9 cellular contexts compared by ENCODE assay signal in genomic region chr2:27856956-27857355, GRCh38.
"Had no signal": no experiment of that assay in that cellular context is flagged by ENCODE, and none has a peak within 500 bp of the region (broad histone marks: within the 10 kb centered on the region; RNA-seq: fewer than 3 reads in every experiment).

No MANE protein-coding gene starts in this region.

- H3K36me3 ChIP-seq: left ventricle myocardium inferior, neutrophil had no signal

- H3K9me3 ChIP-seq: mucosa of descending colon, neutrophil had no signal

- H3K4me3 ChIP-seq: dorsolateral prefrontal cortex, left ventricle myocardium inferior, mucosa of descending colon had no signal

- H3K27me3 Mint-ChIP-seq: naive thymus-derived CD4-positive, alpha-beta T cell; stimulated activated memory B cell treated with anti-CD40 and anti-IgM and Interleukin-4, amounts not matched to agents 10 μg/mL and 1 μg/mL and 100 μg/mL, for 72 hours had no signal

- ATAC-seq: mucosa of descending colon; naive thymus-derived CD4-positive, alpha-beta T cell; stimulated activated memory B cell treated with anti-CD40 and anti-IgM and Interleukin-4, amounts not matched to agents 10 μg/mL and 1 μg/mL and 100 μg/mL, for 72 hours; WTC11 had no signal

- H3K27me3 ChIP-seq: dorsolateral prefrontal cortex, neutrophil had no signal

- DNase-seq: activated naive CD4-positive, alpha-beta T cell; dorsolateral prefrontal cortex; hippocampal formation; left ventricle myocardium inferior; mucosa of descending colon; naive thymus-derived CD4-positive, alpha-beta T cell had no signal

- H3K27ac ChIP-seq: dorsolateral prefrontal cortex, left ventricle myocardium inferior, neutrophil had no signal

- H3K27ac Mint-ChIP-seq: naive thymus-derived CD4-positive, alpha-beta T cell; stimulated activated memory B cell treated with anti-CD40 and anti-IgM and Interleukin-4, amounts not matched to agents 10 μg/mL and 1 μg/mL and 100 μg/mL, for 72 hours; WTC11 had no signal

- H3K4me1 Mint-ChIP-seq: stimulated activated memory B cell treated with anti-CD40 and anti-IgM and Interleukin-4, amounts not matched to agents 10 μg/mL and 1 μg/mL and 100 μg/mL, for 72 hours; WTC11 had no signal

- H3K4me3 Mint-ChIP-seq: naive thymus-derived CD4-positive, alpha-beta T cell; stimulated activated memory B cell treated with anti-CD40 and anti-IgM and Interleukin-4, amounts not matched to agents 10 μg/mL and 1 μg/mL and 100 μg/mL, for 72 hours; WTC11 had no signal
